8 cellular contexts compared by ENCODE assay signal in the genomic region with DNA sequence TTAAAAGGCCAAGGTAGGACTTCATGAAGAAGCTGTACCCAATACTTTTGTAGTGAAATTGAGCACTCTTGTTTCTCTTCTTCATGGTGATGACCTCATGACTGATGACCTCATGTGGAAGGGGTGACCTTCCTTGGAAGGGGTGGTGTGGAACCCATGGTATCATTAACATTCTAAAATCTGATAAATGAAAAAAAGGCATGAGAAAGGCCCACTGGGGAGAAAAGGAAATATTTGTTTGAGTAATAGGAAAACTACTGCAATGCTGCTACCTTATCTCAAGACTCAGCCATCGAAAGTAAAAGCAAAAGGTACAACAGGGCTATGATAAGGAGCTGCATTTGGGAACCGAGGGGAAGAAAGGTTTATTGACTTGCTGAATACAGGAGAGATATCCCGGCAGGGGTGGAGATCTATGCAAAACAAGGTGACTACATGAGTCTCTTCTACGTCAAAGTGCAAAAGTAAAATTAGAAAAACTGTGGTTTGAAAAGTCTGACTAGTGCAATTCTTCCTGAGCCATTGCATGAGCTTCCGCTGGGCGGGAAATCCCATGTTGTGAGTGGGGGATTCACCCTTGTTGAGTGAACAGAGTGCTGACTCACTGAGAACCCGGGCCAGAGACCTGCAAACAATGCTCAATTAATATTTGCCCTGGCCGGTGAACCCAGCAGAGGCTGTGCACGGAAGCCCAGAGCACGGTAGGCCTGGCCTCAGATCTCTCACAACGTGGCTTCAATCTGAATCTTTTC.
A peak's percentile ranks its signal among the peaks of the same experiment; 100 is the strongest.
DNase-seq lines count a peak whose midpoint lies in the region; ATAC-seq and TF ChIP-seq lines count a peak whose summit lies in the region.

No MANE protein-coding gene starts in this region.

- H3K18ac ChIP-seq in IMR-90 (ENCODE audit: low read depth, low read length): no peak overlapping the region

- H2AFZ ChIP-seq in IMR-90 (replicated peaks; ENCODE audit: low read length, poor library complexity): no peak overlapping the region

- no peak overlapping the region for H2BK20ac ChIP-seq in IMR-90 (ENCODE audit: low read depth, low read length)

- H3K9me3 Mint-ChIP-seq in activated CD4-positive, alpha-beta memory T cell treated with anti-CD3 and anti-CD28 coated beads for 36 hours: no peaks in the 10 kb centered on the region

- no peaks in the 10 kb centered on the region for H3K27me3 Mint-ChIP-seq in activated CD4-positive, alpha-beta memory T cell treated with anti-CD3 and anti-CD28 coated beads for 36 hours

- CTCF ChIA-PET in IMR-90 (lab: Yijun Ruan, JAX): no interaction called here
- CTCF ChIA-PET in activated CD4-positive, alpha-beta memory T cell treated with anti-CD3 and anti-CD28 coated beads for 36 hours (lab: Charles Lee): interaction anchor here (1.0 to 3.4 kb wide), 5 partner anchors 44 to 1028 kb away, joined by 5 to 23 read pairs (median 10); no protein-coding TSS in a partner anchor

- no peaks in the 10 kb centered on the region for H3K9me1 ChIP-seq in IMR-90 (ENCODE audit: insufficient read depth, low read length)

- H4K91ac ChIP-seq in IMR-90 (ENCODE audit: insufficient read depth, low read depth, low read length): no peak overlapping the region

- intact Hi-C loops in IMR-90 (cut with micrococcal nuclease): no loop called here
- intact Hi-C loops in activated CD4-positive, alpha-beta memory T cell treated with anti-CD3 and anti-CD28 coated beads for 36 hours (cut with micrococcal nuclease): loop anchor here (1.0 to 5.0 kb wide), 10 partner anchors 17 to 1252 kb away; partner anchors contain the start of genes N4BP2L1, N4BP2L2 and RFC3
- intact Hi-C loops in gastrocnemius medialis (cut with DNase I; ENCODE audit: low total_unique reads): no loop called here

- H3K36me3 ChIP-seq in IMR-90 (ENCODE audit: control insufficient read depth, insufficient read depth, low read length) (no peaks in the 10 kb centered on the region), gastrocnemius medialis (no peaks in the 10 kb centered on the region)

- H3K4me3 ChIP-seq in IMR-90 (ENCODE audit: insufficient read depth, low read depth, low read length): no peak overlapping the region
- no peak overlapping the region for H3K4me3 ChIP-seq in gastrocnemius medialis

- H3K27ac ChIP-seq in IMR-90 (ENCODE audit: insufficient read depth, low read length): no peak overlapping the region
- H3K27ac ChIP-seq in gastrocnemius medialis: peak overlapping the region in 2 of 4 donors; percentile 12 to 23

- dilution Hi-C loops in IMR-90 (cut with HindIII; ENCODE audit: low sequenced_read_pairs, unreplicated experiment): no loop called here

- POLR2A ChIA-PET in IMR-90 (lab: Charles Lee; ENCODE audit: unreplicated experiment): no interaction called here
- POLR2A ChIA-PET in activated CD4-positive, alpha-beta memory T cell treated with anti-CD3 and anti-CD28 coated beads for 36 hours (lab: Charles Lee): interaction anchor here (0.6 to 3.0 kb wide), 14 partner anchors 11 to 1364 kb away, joined by 3 to 16 read pairs (median 6); partner anchors contain the start of genes BRCA2 and ZAR1L

- H3K36me3 Mint-ChIP-seq in activated CD4-positive, alpha-beta memory T cell treated with anti-CD3 and anti-CD28 coated beads for 36 hours: peaks cover 14% of the 10 kb centered on the region

- H3K27me3 ChIP-seq in IMR-90 (ENCODE audit: control insufficient read depth, insufficient read depth, low read length) (peaks cover 6% of the 10 kb centered on the region), gastrocnemius medialis (no peaks in the 10 kb centered on the region)

- H3K9ac ChIP-seq in IMR-90 (ENCODE audit: low read depth, low read length): no peak overlapping the region

- peak overlapping the region; percentile 81 for H3K4me3 Mint-ChIP-seq in activated CD4-positive, alpha-beta memory T cell treated with anti-CD3 and anti-CD28 coated beads for 36 hours

- H2BK15ac ChIP-seq in IMR-90 (ENCODE audit: low read depth, low read length): no peak overlapping the region

- H2AK5ac ChIP-seq in IMR-90 (ENCODE audit: low read depth, low read length): no peak overlapping the region

- H4K5ac ChIP-seq in IMR-90 (ENCODE audit: low read depth, low read length): no peak overlapping the region

- no peak overlapping the region for H2BK5ac ChIP-seq in IMR-90 (ENCODE audit: low read depth, low read length, poor library complexity, severe bottlenecking)

- no peak overlapping the region for H3K56ac ChIP-seq in IMR-90 (ENCODE audit: extremely low read depth, insufficient read depth, low read length)

- peak; percentile 12 for DNase-seq in ELF-1 (ENCODE audit: low read depth, low spot score)
- DNase-seq in IMR-90: peak; percentile 1
- DNase-seq in activated CD4-positive, alpha-beta memory T cell treated with anti-CD3 and anti-CD28 coated beads for 36 hours: peak; percentile 93
- DNase-seq in fibroblast of gingiva (ENCODE audit: low read depth): peak; percentile 6
- peak; percentile 31 for DNase-seq in omental fat pad (ENCODE audit: low spot score)
- DNase-seq in ureter (ENCODE audit: low spot score): peak; percentile 61
- DNase-seq in gastrocnemius medialis: no peak

- H2BK120ac ChIP-seq in IMR-90 (ENCODE audit: low read depth, low read length): no peak overlapping the region

- H3K9me3 ChIP-seq in IMR-90 (ENCODE audit: control insufficient read depth, insufficient read depth, low read length): no peaks in the 10 kb centered on the region
- no peaks in the 10 kb centered on the region for H3K9me3 ChIP-seq in gastrocnemius medialis

- TF ChIP-seq CTCF in IMR-90 (conservative IDR thresholded peaks at IDR 0.05; ENCODE audit: low read depth, low read length): no peak
- TF ChIP-seq CTCF in omental fat pad (IDR thresholded peaks at IDR 0.05): no peak
- no peak for TF ChIP-seq CTCF in gastrocnemius medialis (IDR thresholded peaks at IDR 0.05 in 4 of 5, conservative IDR thresholded peaks at IDR 0.05 in 1 of 5)

- H3K79me1 ChIP-seq in IMR-90 (ENCODE audit: low read depth in 1 of 2, low read length in 2 of 2): no peaks in the 10 kb centered on the region

- no peak overlapping the region for H3K14ac ChIP-seq in IMR-90 (replicated peaks; ENCODE audit: low read depth, low read length)

- in situ Hi-C loops in IMR-90 (cut with MboI; ENCODE audit: low sequenced_read_pairs): no loop called here
- in situ Hi-C loops in gastrocnemius medialis (cut with MboI; ENCODE audit: low sequenced_read_pairs in 4 of 4): no loop called here

- H3K4me1 ChIP-seq in IMR-90 (ENCODE audit: control insufficient read depth, insufficient read depth, low read length): peaks cover 2% of the 10 kb centered on the region; the same call in 1 of the 2 replicates
- peaks cover 13 to 17% of the 10 kb centered on the region in 2 donors for H3K4me1 ChIP-seq in gastrocnemius medialis

- peak overlapping the region; percentile 98 for H3K27ac Mint-ChIP-seq in activated CD4-positive, alpha-beta memory T cell treated with anti-CD3 and anti-CD28 coated beads for 36 hours

- H3K4me2 ChIP-seq in IMR-90 (ENCODE audit: low read depth, low read length): no peak overlapping the region

- TF ChIP-seq POLR2A in IMR-90 (IDR thresholded peaks at IDR 0.05; ENCODE audit: low read depth, low read length): no peak
- no peak for TF ChIP-seq POLR2A in gastrocnemius medialis (IDR thresholded peaks at IDR 0.05)

- ATAC-seq in GM21528 (IDR thresholded peaks at IDR 0.05; ENCODE audit: low FRiP score, unreplicated experiment) (peak; percentile 96), IMR-90 (ENCODE audit: low read depth) (no peak), omental fat pad (ENCODE audit: low FRiP score) (peak; percentile 80), gastrocnemius medialis (no peak)

- no peak overlapping the region for H3K23ac ChIP-seq in IMR-90 (ENCODE audit: low read depth, low read length)

- H3K4ac ChIP-seq in IMR-90 (ENCODE audit: low read depth, low read length): no peak overlapping the region

- no peaks in the 10 kb centered on the region for H4K20me1 ChIP-seq in IMR-90 (ENCODE audit: insufficient read depth, low read length)

- no peak overlapping the region for H4K8ac ChIP-seq in IMR-90 (ENCODE audit: low read depth in 2 of 2, low read length in 2 of 2)

- no peak for TF ChIP-seq RAD21 in IMR-90 (IDR thresholded peaks at IDR 0.05; ENCODE audit: low read length)

- peaks cover 46% of the 10 kb centered on the region for H3K4me1 Mint-ChIP-seq in activated CD4-positive, alpha-beta memory T cell treated with anti-CD3 and anti-CD28 coated beads for 36 hours (ENCODE audit: low read depth)

- WGBS in IMR-90 (ENCODE audit: extremely low coverage in 2 of 2, insufficient read length in 1 of 2), 2 experiments: 64% methylated on average over 8 of the region's 11 CpGs; no CpG with 5 or more reads in 1 of the 2 experiments

- H2AK9ac ChIP-seq in IMR-90 (replicated peaks; ENCODE audit: low read depth, low read length, poor library complexity): no peak overlapping the region

- no TSS peak for BruUV-seq in IMR-90 (replicated peaks; lab: Mats Ljungman, UMichigan)

TF ChIP-seq in IMR-90, 13 proteins besides CTCF, POLR2A, EP300 and RAD21:
- TF ChIP-seq SMC3 (IDR thresholded peaks at IDR 0.05; ENCODE audit: low read depth, low read length) (no peak), RCOR1 (IDR thresholded peaks at IDR 0.05; ENCODE audit: insufficient replicate concordance, low read length) (no peak), NFE2L2 (IDR thresholded peaks at IDR 0.05; ENCODE audit: low read depth, low read length) (no peak), RFX5 (IDR thresholded peaks at IDR 0.05; ENCODE audit: low read depth, low read length) (no peak), CHD1 (IDR thresholded peaks at IDR 0.05; ENCODE audit: low read depth, low read length) (no peak)

Comparison
In these comparisons a context has a peak if more than half of its experiments do, and no peak if none do; other contexts are left out.
1. DNase-seq: peak in ELF-1 (single experiment), IMR-90 (single experiment), activated CD4-positive, alpha-beta memory T cell treated with anti-CD3 and anti-CD28 coated beads for 36 hours (single experiment), fibroblast of gingiva (single experiment), omental fat pad (single experiment) and ureter (single experiment); none in gastrocnemius medialis (0 of 2).
2. ATAC-seq: peak in GM21528 (single experiment) and omental fat pad (single experiment); none in IMR-90 (single experiment) and gastrocnemius medialis (0 of 2).